ENCODE assay signal across 17 cellular contexts in genomic region chr10:23371073-23371472, GRCh38. TPM values are rescaled to one million over a fixed set of nuclear protein-coding genes. Genes with fewer than 3 reads are reported as not detected.
A peak's percentile ranks its signal among the peaks of the same experiment; 100 is the strongest.
DNase-seq lines count a peak whose midpoint lies in the region; ATAC-seq, FAIRE-seq and TF ChIP-seq lines count a peak whose summit lies in the region.
"Had no signal": no experiment of that assay in that cellular context is flagged by ENCODE, and none has a peak within 500 bp of the region (broad histone marks: within the 10 kb centered on the region; RNA-seq: fewer than 3 reads in every experiment).

No MANE protein-coding gene starts in this region.

- no peak overlapping the region for H3K4me3 ChIP-seq in bronchial epithelial cell (ENCODE audit: low read depth, low read length)
- H3K4me3 ChIP-seq: BLaER1 had no signal

- no peaks in the 10 kb centered on the region for H3K36me3 ChIP-seq in bronchial epithelial cell (ENCODE audit: control insufficient read depth, insufficient read depth, low read length)
- H3K36me3 ChIP-seq: BLaER1 had no signal

- H3K27me3 ChIP-seq in bronchial epithelial cell (ENCODE audit: control insufficient read depth, insufficient read depth, low read length): no peaks in the 10 kb centered on the region
- H3K27me3 ChIP-seq: BLaER1 had no signal

- peak; percentile 77 to 82 for ATAC-seq in activated CD4-positive, CD25-positive, alpha-beta regulatory T cell treated with anti-CD3 and anti-CD28 coated beads, Interleukin-2, amount 50 U/mL, for 24 hours
- ATAC-seq in GM18867 (IDR thresholded peaks at IDR 0.05; ENCODE audit: unreplicated experiment): peak; percentile 47
- ATAC-seq: HepG2 had no signal

- TF ChIP-seq CTCF in bronchial epithelial cell (IDR thresholded peaks at IDR 0.05; ENCODE audit: insufficient read depth, low read length, severe bottlenecking): no peak

- no peak for DNase-seq in activated CD4-positive, CD25-positive, alpha-beta regulatory T cell (lab: John Stamatoyannopoulos, UW)
- DNase-seq in bronchial epithelial cell (ENCODE audit: low read depth): peak; percentile 79
- no peak for DNase-seq in activated gamma-delta T cell (lab: John Stamatoyannopoulos, UW)
- no peak for DNase-seq in effector CD8-positive, alpha-beta T cell (lab: John Stamatoyannopoulos, UW)
- no peak for DNase-seq in HuH-7.5 (ENCODE audit: low spot score)
- DNase-seq: AML-193; Caco-2; CD8-positive, alpha-beta memory T cell; DND-41; GF-D8; GOT3; H9 had no signal

- no peak for FAIRE-seq in bronchial epithelial cell (lab: Jason Lieb, UNC)
- FAIRE-seq: HepG2, HTR-8/SVneo had no signal

RNA-seq across cellular contexts. Expression of gene C10orf67, which starts 26.5 kb away (rescaled TPM):
- total RNA-seq in bronchial epithelial cell: 0.26 TPM in 1 of 2 replicates, not detected in the other
- total RNA-seq: Caco-2; CD8-positive, alpha-beta memory T cell; H9; HepG2 had no signal
